Comparison of ENCODE assay signal across 8 cellular contexts in genomic region chr9:35696520-35697215, GRCh38. TPM values are rescaled to one million over a fixed set of nuclear protein-coding genes. Genes with fewer than 3 reads are reported as not detected.
DNase-seq lines count a peak whose midpoint lies in the region; ATAC-seq and TF ChIP-seq lines count a peak whose summit lies in the region.
"Had no signal": no experiment of that assay in that cellular context is flagged by ENCODE, and none has a peak within 500 bp of the region (broad histone marks: within the 10 kb centered on the region; RNA-seq: fewer than 3 reads in every experiment).

No MANE protein-coding gene starts in this region.

- POLR2A ChIA-PET in activated CD4-positive, alpha-beta T cell treated with anti-CD3 and anti-CD28 coated beads for 36 hours (lab: Charles Lee) = interaction anchor here (0.9 to 1.2 kb wide), 3 partner anchors 8 to 12 kb away, joined by 3 to 4 read pairs (median 3); no protein-coding TSS in a partner anchor

- TF ChIP-seq POLR2A in NB4 (IDR thresholded peaks at IDR 0.05; ENCODE audit: extremely low read depth, insufficient read length) = no peak

- H3K4me1 ChIP-seq in mesendoderm (ENCODE audit: control insufficient read depth, low read depth, low read length) = no peaks in the 10 kb centered on the region

- H3K56ac ChIP-seq in mesendoderm (ENCODE audit: low read length) = no peak overlapping the region

- TF ChIP-seq CTCF in NB4 (IDR thresholded peaks at IDR 0.05; ENCODE audit: low read depth, low read length) = peak; percentile 74

- no peaks in the 10 kb centered on the region for H3K79me1 ChIP-seq in mesendoderm (ENCODE audit: low read length)

- CTCF ChIA-PET in activated CD4-positive, alpha-beta T cell treated with anti-CD3 and anti-CD28 coated beads for 36 hours (lab: Charles Lee) = interaction anchor here (0.6 to 5.7 kb wide), 49 partner anchors 8 to 1266 kb away, joined by 3 to 68 read pairs (median 4); partner anchors contain the start of genes ARHGEF39, CCDC107, CREB3 and GBA2

- H4K5ac ChIP-seq in mesendoderm (ENCODE audit: low read length) = no peak overlapping the region

- in situ Hi-C loops in G401 (cut with HindIII; ENCODE audit: low sequenced_read_pairs) = no loop called here

- H3K27ac ChIP-seq in mesendoderm (ENCODE audit: low read depth, low read length) = no peak overlapping the region

- no peak overlapping the region for H3K27ac Mint-ChIP-seq in activated CD4-positive, alpha-beta T cell treated with anti-CD3 and anti-CD28 coated beads for 36 hours
- H3K27ac Mint-ChIP-seq: dendritic cell treated with granulocyte-macrophage colony-stimulating factor and Interleukin-4, amounts not matched to agents 40 ng/mL and 50 ng/mL, for 4 days had no signal

- no peak overlapping the region for H3K4me3 ChIP-seq in NB4 (ENCODE audit: low read depth, low read length)
- H3K4me3 ChIP-seq in mesendoderm (ENCODE audit: low read length) = no peak overlapping the region

- no peak overlapping the region for H3K4me2 ChIP-seq in mesendoderm (ENCODE audit: low read length)

- no peak overlapping the region for H2BK120ac ChIP-seq in mesendoderm (ENCODE audit: low read depth, low read length)

- H3K79me2 ChIP-seq in mesendoderm (ENCODE audit: control insufficient read depth, insufficient read depth, low read length) = no peaks in the 10 kb centered on the region

- peak; percentile 82 for DNase-seq in G401 (ENCODE audit: low spot score)
- DNase-seq in NB4 (ENCODE audit: low read depth) = peak; percentile 44
- DNase-seq in activated CD4-positive, alpha-beta T cell treated with anti-CD3 and anti-CD28 coated beads for 36 hours = peak; percentile 73
- DNase-seq in dermis blood vessel endothelial cell = peak; percentile 74
- peak; percentile 72 for DNase-seq in mesendoderm
- peak; percentile 25 to 29 for DNase-seq in stimulated activated CD8-positive, alpha-beta memory T cell treated with anti-CD3 and anti-CD28 coated beads, Interleukin-7, amount 100 ng/mL, for 48 hours (ENCODE audit: extremely low read depth in 1 of 2, low read depth in 1 of 2)

- peaks cover 22% of the 10 kb centered on the region for H3K36me3 Mint-ChIP-seq in activated CD4-positive, alpha-beta T cell treated with anti-CD3 and anti-CD28 coated beads for 36 hours (ENCODE audit: low read depth)

- H2AK5ac ChIP-seq in mesendoderm (ENCODE audit: low read length) = no peak overlapping the region

- no peak overlapping the region for H3K4ac ChIP-seq in mesendoderm (ENCODE audit: low read depth, low read length)

- H4K8ac ChIP-seq in mesendoderm (ENCODE audit: low read depth, low read length) = no peak overlapping the region

- H3K27me3 Mint-ChIP-seq in activated CD4-positive, alpha-beta T cell treated with anti-CD3 and anti-CD28 coated beads for 36 hours = no peaks in the 10 kb centered on the region
- H3K27me3 Mint-ChIP-seq: dendritic cell treated with granulocyte-macrophage colony-stimulating factor and Interleukin-4, amounts not matched to agents 40 ng/mL and 50 ng/mL, for 4 days had no signal

- H2BK5ac ChIP-seq in mesendoderm (ENCODE audit: low read length) = no peak overlapping the region

- no peak overlapping the region for H3K18ac ChIP-seq in mesendoderm (ENCODE audit: low read length)

- H3K4me1 Mint-ChIP-seq in activated CD4-positive, alpha-beta T cell treated with anti-CD3 and anti-CD28 coated beads for 36 hours = peaks cover 1% of the 10 kb centered on the region

- peaks cover 27% of the 10 kb centered on the region for H3K36me3 ChIP-seq in mesendoderm (ENCODE audit: control insufficient read depth, insufficient read depth, low read length)

- H3K9ac ChIP-seq in mesendoderm (ENCODE audit: low read length) = no peak overlapping the region

- intact Hi-C loops in activated CD4-positive, alpha-beta T cell treated with anti-CD3 and anti-CD28 coated beads for 36 hours (cut with DNase I, micrococcal nuclease) = loop anchor here (1.0 to 5.0 kb wide), 2 partner anchors 38 to 39 kb away; partner anchors contain the start of genes CCDC107 (in 2 of the 2) and RMRP (in 2 of the 2)

- peak; percentile 68 for ATAC-seq in GM21717 (IDR thresholded peaks at IDR 0.05; ENCODE audit: unreplicated experiment)
- peak; percentile 90 for ATAC-seq in activated CD4-positive, alpha-beta T cell treated with anti-CD3 and anti-CD28 coated beads for 36 hours

- no peak overlapping the region for H3K4me3 Mint-ChIP-seq in activated CD4-positive, alpha-beta T cell treated with anti-CD3 and anti-CD28 coated beads for 36 hours
- H3K4me3 Mint-ChIP-seq: dendritic cell treated with granulocyte-macrophage colony-stimulating factor and Interleukin-4, amounts not matched to agents 40 ng/mL and 50 ng/mL, for 4 days had no signal

- WGBS in mesendoderm (ENCODE audit: extremely low coverage, insufficient coverage, low lambda C conversion rate) = no CpG with 5 or more reads among the region's 9 CpGs

- H3K27me3 ChIP-seq in mesendoderm (ENCODE audit: insufficient read depth, low read length, poor library complexity) = no peaks in the 10 kb centered on the region

- no peak overlapping the region for H2BK15ac ChIP-seq in mesendoderm (replicated peaks; ENCODE audit: low read depth)

- H3K9me3 Mint-ChIP-seq in activated CD4-positive, alpha-beta T cell treated with anti-CD3 and anti-CD28 coated beads for 36 hours (ENCODE audit: low read depth) = no peaks in the 10 kb centered on the region
- H3K9me3 Mint-ChIP-seq: dendritic cell treated with granulocyte-macrophage colony-stimulating factor and Interleukin-4, amounts not matched to agents 40 ng/mL and 50 ng/mL, for 4 days had no signal

- H3K23ac ChIP-seq in mesendoderm (ENCODE audit: low read length) = no peak overlapping the region

RNA-seq across cellular contexts. Expression of gene TPM2, which starts 6.9 kb away (rescaled TPM):
- total RNA-seq in G401 (2014; rRNA removed; shearing (Covaris generic)) = 439 and 442 TPM in 2 replicates
- total RNA-seq in activated CD4-positive, alpha-beta T cell treated with anti-CD3 and anti-CD28 coated beads for 36 hours = 1 to 10 TPM; 4.3 to 5.5 TPM
- total RNA-seq in dermis blood vessel endothelial cell = 10.2 and 19.6 TPM in 2 replicates
- polyA plus RNA-seq in mesendoderm (2013, experiment 1 of 2) = 243 TPM
- polyA plus RNA-seq in mesendoderm (2013, experiment 2 of 2) = 250 TPM

RNA-seq across cellular contexts. Expression of gene CA9, which starts 22.9 kb away (rescaled TPM):
- total RNA-seq in G401 (2014; rRNA removed; shearing (Covaris generic)) = 0.86 TPM in 1 of 2 replicates, not detected in the other
- 1 to 10 TPM; 2.9 to 3.1 TPM for total RNA-seq in activated CD4-positive, alpha-beta T cell treated with anti-CD3 and anti-CD28 coated beads for 36 hours
- total RNA-seq in dermis blood vessel endothelial cell = not detected in 2 replicates
- polyA plus RNA-seq in mesendoderm (2013, experiment 1 of 2) = 1.6 TPM
- 1.8 TPM for polyA plus RNA-seq in mesendoderm (2013, experiment 2 of 2)

RNA-seq across cellular contexts. Expression of gene ARHGEF39, which starts 31.7 kb away (rescaled TPM):
- total RNA-seq in G401 (2014; rRNA removed; shearing (Covaris generic)) = 12.3 and 12.4 TPM in 2 replicates
- total RNA-seq in activated CD4-positive, alpha-beta T cell treated with anti-CD3 and anti-CD28 coated beads for 36 hours = 10 to 100 TPM; 19.1 to 23.1 TPM
- 0.34 and 3.1 TPM in 2 replicates for total RNA-seq in dermis blood vessel endothelial cell
- 13.9 TPM for polyA plus RNA-seq in mesendoderm (2013, experiment 1 of 2)
- 14.0 TPM for polyA plus RNA-seq in mesendoderm (2013, experiment 2 of 2)

RNA-seq across cellular contexts. Expression of gene TLN1, which starts 35.3 kb away (rescaled TPM):
- total RNA-seq in G401 (2014; rRNA removed; shearing (Covaris generic)) = 146 and 195 TPM in 2 replicates
- 100 to 1,000 TPM; 217 to 238 TPM for total RNA-seq in activated CD4-positive, alpha-beta T cell treated with anti-CD3 and anti-CD28 coated beads for 36 hours
- 250 and 670 TPM in 2 replicates for total RNA-seq in dermis blood vessel endothelial cell
- polyA plus RNA-seq in mesendoderm (2013, experiment 1 of 2) = 27.1 TPM
- polyA plus RNA-seq in mesendoderm (2013, experiment 2 of 2) = 27.7 TPM

RNA-seq across cellular contexts. Expression of gene CREB3, which starts 35.8 kb away (rescaled TPM):
- total RNA-seq in G401 (2014; rRNA removed; shearing (Covaris generic)) = 40.3 and 46.0 TPM in 2 replicates
- 10 to 100 TPM; 24.0 to 26.0 TPM for total RNA-seq in activated CD4-positive, alpha-beta T cell treated with anti-CD3 and anti-CD28 coated beads for 36 hours
- total RNA-seq in dermis blood vessel endothelial cell = 57.5 and 66.5 TPM in 2 replicates
- 19.8 TPM for polyA plus RNA-seq in mesendoderm (2013, experiment 1 of 2)
- polyA plus RNA-seq in mesendoderm (2013, experiment 2 of 2) = 19.8 TPM

Comparison
In these comparisons a context has a peak if more than half of its experiments do, and no peak if none do; other contexts are left out.
1. DNase-seq: peak in every context shown above with its lines; median percentile 82 in G401; 74 in dermis blood vessel endothelial cell; 73 in activated CD4-positive, alpha-beta T cell treated with anti-CD3 and anti-CD28 coated beads for 36 hours; 72 in mesendoderm; 44 in NB4; 27 in stimulated activated CD8-positive, alpha-beta memory T cell treated with anti-CD3 and anti-CD28 coated beads, Interleukin-7, amount 100 ng/mL, for 48 hours.
2. RNA of gene TPM2, which starts 6.9 kb away (total RNA-seq): 439 to 442 TPM in G401; 10.2 to 19.6 TPM in dermis blood vessel endothelial cell and 4.3 to 5.5 TPM in activated CD4-positive, alpha-beta T cell treated with anti-CD3 and anti-CD28 coated beads for 36 hours; every median in the first group is over 10 times any median in the second.